Comparison of ENCODE assay signal across 20 cellular contexts in genomic region chr2:50438293-50438692, GRCh38.
"Had no signal": no experiment of that assay in that cellular context is flagged by ENCODE, and none has a peak within 500 bp of the region (broad histone marks: within the 10 kb centered on the region; RNA-seq: fewer than 3 reads in every experiment).

No MANE protein-coding gene starts in this region.

- DNase-seq: activated CD4-positive, alpha-beta T cell treated with anti-CD3 and anti-CD28 coated beads for 1 hour; activated CD8-positive, alpha-beta memory T cell treated with anti-CD3 and anti-CD28 coated beads for 24 hours; activated CD8-positive, alpha-beta memory T cell treated with anti-CD3 and anti-CD28 coated beads, Interleukin-2, amount 50 U/mL, for 48 hours; activated naive CD4-positive, alpha-beta T cell; activated T-cell treated with anti-CD3 and anti-CD28 coated beads, Interleukin-2, amount 50 U/mL, for 4 hours; adrenal gland; cortex of kidney; endodermal cell; esophagus squamous epithelium; gastrocnemius medialis; head of caudate nucleus; left ventricle myocardium superior; mammary epithelial cell; naive thymus-derived CD8-positive, alpha-beta T cell; ovary; psoas muscle; spleen; stimulated activated CD4-positive, alpha-beta T cell treated with anti-CD3 and anti-CD28 coated beads, Interleukin-4, amount 100 ng/mL, for 1 hour; stimulated activated naive CD4-positive, alpha-beta T cell; upper lobe of left lung had no signal
